Comparison of ENCODE assay signal across 15 cellular contexts in the genomic region with DNA sequence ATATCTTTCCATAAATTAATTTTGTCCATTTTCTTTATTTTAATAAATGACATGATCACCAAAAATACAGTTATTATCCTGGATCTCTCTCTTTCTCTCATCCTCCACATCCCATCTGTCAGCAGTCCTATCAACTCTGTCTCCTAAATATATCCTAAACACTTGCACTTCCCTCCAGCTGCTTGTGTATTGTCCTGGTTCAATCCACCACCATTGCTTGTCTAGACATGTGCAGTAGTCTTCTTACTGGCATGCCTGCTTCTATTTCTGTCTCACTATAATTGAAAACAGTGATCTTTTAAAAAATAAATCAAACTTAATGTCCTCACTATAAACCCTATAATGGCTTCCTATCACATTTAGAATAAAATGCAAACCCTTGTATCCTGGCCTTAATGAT.
"Had no signal": no experiment of that assay in that cellular context is flagged by ENCODE, and none has a peak within 500 bp of the region (broad histone marks: within the 10 kb centered on the region; RNA-seq: fewer than 3 reads in every experiment).

No MANE protein-coding gene starts in this region.

- DNase-seq: activated CD4-positive, alpha-beta T cell treated with anti-CD3 and anti-CD28 coated beads, Interleukin-2, amount 50 U/mL, for 4 hours; activated naive CD8-positive, alpha-beta T cell treated with anti-CD3 and anti-CD28 coated beads for 36 hours; activated T-cell treated with anti-CD3 and anti-CD28 coated beads for 4 hours; amygdala; caudate nucleus; dorsolateral prefrontal cortex; hypothalamus; kidney; retina; stimulated activated CD4-positive, alpha-beta T cell treated with anti-CD3 and anti-CD28 coated beads, Interleukin-12 subunit alpha, Interleukin-12 subunit beta, amount 100 ng/mL, for 4 hours; stimulated activated CD4-positive, alpha-beta T cell treated with anti-CD3 and anti-CD28 coated beads, Interleukin-1b, Interleukin-23, amount 100 ng/mL, for 48 hours; stimulated activated CD8-positive, alpha-beta memory T cell treated with anti-CD3 and anti-CD28 coated beads, Interleukin-4, amount 100 ng/mL, for 48 hours; stimulated activated naive CD4-positive, alpha-beta T cell had no signal

- H3K27ac ChIP-seq: dorsolateral prefrontal cortex had no signal

- ATAC-seq: left lobe of liver had no signal

- H3K27me3 ChIP-seq: dorsolateral prefrontal cortex had no signal

- H3K4me3 ChIP-seq: dorsolateral prefrontal cortex, lung had no signal
